In the genomic region with DNA sequence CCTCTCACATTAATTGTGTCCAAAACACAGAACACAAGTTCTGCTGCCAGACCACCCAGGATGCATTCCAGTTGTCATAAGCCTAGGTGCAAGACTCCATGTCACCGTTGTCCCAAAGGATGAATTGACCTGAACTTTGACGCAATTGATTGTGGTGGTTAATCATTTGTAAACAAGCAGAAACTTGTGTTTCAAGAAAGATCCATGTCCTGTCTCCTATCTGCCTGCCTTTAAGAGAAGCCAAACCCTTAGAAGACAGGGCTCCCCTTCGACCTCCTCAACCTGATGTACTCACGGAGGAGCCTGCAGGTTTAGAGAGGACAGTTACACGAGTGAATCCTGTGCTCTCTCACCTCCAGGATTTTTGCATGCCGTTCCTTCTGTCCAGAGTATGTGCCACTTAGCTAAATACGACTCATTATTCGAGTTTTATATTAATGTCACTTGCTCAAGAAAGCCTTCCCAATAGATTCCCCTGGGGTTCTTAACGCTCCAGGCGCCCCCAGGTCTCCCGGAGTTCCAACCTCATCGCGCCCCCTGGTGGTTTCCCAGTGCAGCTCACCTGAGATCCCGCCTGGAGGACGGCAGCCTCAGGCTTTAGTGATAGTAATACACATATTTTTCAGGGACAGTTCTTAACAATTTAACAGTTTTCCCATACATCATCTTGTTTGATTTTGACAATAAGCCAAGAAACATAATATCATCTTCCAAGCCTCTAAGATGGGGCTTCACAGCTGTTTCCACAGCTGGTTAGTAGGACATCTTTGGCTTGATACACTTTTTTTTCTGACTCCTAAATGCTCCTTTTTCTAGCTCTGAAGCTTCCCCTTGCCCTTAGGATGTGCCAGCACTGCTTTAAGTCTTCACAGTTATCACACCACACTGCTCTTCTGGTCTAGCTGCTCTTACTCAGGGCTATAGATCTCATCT, we compare ENCODE assay signal across 2 cellular contexts.
A peak's percentile ranks its signal among the peaks of the same experiment; 100 is the strongest.
TF ChIP-seq lines count a peak whose summit lies in the region.

No MANE protein-coding gene starts in this region.

TF ChIP-seq in GM23338, 12 proteins besides CTCF, POLR2A, EP300 and RAD21 (continued from another document):
- TF ChIP-seq, protein P1, sequence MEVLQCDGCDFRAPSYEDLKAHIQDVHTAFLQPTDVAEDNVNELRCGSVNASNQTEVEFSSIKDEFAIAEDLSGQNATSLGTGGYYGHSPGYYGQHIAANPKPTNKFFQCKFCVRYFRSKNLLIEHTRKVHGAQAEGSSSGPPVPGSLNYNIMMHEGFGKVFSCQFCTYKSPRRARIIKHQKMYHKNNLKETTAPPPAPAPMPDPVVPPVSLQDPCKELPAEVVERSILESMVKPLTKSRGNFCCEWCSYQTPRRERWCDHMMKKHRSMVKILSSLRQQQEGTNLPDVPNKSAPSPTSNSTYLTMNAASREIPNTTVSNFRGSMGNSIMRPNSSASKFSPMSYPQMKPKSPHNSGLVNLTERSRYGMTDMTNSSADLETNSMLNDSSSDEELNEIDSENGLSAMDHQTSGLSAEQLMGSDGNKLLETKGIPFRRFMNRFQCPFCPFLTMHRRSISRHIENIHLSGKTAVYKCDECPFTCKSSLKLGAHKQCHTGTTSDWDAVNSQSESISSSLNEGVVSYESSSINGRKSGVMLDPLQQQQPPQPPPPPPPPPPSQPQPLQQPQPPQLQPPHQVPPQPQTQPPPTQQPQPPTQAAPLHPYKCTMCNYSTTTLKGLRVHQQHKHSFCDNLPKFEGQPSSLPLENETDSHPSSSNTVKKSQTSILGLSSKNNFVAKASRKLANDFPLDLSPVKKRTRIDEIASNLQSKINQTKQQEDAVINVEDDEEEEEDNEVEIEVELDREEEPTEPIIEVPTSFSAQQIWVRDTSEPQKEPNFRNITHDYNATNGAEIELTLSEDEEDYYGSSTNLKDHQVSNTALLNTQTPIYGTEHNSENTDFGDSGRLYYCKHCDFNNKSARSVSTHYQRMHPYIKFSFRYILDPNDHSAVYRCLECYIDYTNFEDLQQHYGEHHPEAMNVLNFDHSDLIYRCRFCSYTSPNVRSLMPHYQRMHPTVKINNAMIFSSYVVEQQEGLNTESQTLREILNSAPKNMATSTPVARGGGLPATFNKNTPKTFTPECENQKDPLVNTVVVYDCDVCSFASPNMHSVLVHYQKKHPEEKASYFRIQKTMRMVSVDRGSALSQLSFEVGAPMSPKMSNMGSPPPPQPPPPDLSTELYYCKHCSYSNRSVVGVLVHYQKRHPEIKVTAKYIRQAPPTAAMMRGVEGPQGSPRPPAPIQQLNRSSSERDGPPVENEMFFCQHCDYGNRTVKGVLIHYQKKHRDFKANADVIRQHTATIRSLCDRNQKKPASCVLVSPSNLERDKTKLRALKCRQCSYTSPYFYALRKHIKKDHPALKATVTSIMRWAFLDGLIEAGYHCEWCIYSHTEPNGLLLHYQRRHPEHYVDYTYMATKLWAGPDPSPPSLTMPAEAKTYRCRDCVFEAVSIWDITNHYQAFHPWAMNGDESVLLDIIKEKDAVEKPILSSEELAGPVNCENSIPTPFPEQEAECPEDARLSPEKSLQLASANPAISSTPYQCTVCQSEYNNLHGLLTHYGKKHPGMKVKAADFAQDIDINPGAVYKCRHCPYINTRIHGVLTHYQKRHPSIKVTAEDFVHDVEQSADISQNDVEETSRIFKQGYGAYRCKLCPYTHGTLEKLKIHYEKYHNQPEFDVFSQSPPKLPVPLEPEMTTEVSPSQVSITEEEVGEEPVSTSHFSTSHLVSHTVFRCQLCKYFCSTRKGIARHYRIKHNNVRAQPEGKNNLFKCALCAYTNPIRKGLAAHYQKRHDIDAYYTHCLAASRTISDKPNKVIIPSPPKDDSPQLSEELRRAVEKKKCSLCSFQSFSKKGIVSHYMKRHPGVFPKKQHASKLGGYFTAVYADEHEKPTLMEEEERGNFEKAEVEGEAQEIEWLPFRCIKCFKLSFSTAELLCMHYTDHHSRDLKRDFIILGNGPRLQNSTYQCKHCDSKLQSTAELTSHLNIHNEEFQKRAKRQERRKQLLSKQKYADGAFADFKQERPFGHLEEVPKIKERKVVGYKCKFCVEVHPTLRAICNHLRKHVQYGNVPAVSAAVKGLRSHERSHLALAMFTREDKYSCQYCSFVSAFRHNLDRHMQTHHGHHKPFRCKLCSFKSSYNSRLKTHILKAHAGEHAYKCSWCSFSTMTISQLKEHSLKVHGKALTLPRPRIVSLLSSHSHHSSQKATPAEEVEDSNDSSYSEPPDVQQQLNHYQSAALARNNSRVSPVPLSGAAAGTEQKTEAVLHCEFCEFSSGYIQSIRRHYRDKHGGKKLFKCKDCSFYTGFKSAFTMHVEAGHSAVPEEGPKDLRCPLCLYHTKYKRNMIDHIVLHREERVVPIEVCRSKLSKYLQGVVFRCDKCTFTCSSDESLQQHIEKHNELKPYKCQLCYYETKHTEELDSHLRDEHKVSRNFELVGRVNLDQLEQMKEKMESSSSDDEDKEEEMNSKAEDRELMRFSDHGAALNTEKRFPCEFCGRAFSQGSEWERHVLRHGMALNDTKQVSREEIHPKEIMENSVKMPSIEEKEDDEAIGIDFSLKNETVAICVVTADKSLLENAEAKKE (CRISPR knock-in tag; IDR thresholded peaks at IDR 0.05): no peak
TF ChIP-seq in GM23338: peak in this region for 0.

TF ChIP-seq in HepG2, 621 proteins besides CTCF, POLR2A, EP300 and RAD21 (continued from another document and continues in another):
- TF ChIP-seq, protein P2, sequence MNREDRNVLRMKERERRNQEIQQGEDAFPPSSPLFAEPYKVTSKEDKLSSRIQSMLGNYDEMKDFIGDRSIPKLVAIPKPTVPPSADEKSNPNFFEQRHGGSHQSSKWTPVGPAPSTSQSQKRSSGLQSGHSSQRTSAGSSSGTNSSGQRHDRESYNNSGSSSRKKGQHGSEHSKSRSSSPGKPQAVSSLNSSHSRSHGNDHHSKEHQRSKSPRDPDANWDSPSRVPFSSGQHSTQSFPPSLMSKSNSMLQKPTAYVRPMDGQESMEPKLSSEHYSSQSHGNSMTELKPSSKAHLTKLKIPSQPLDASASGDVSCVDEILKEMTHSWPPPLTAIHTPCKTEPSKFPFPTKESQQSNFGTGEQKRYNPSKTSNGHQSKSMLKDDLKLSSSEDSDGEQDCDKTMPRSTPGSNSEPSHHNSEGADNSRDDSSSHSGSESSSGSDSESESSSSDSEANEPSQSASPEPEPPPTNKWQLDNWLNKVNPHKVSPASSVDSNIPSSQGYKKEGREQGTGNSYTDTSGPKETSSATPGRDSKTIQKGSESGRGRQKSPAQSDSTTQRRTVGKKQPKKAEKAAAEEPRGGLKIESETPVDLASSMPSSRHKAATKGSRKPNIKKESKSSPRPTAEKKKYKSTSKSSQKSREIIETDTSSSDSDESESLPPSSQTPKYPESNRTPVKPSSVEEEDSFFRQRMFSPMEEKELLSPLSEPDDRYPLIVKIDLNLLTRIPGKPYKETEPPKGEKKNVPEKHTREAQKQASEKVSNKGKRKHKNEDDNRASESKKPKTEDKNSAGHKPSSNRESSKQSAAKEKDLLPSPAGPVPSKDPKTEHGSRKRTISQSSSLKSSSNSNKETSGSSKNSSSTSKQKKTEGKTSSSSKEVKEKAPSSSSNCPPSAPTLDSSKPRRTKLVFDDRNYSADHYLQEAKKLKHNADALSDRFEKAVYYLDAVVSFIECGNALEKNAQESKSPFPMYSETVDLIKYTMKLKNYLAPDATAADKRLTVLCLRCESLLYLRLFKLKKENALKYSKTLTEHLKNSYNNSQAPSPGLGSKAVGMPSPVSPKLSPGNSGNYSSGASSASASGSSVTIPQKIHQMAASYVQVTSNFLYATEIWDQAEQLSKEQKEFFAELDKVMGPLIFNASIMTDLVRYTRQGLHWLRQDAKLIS (CRISPR knock-in tag; IDR thresholded peaks at IDR 0.05): no peak
- no peak for TF ChIP-seq GABPB1 (CRISPR knock-in tag; IDR thresholded peaks at IDR 0.05)
- TF ChIP-seq, protein P3, sequence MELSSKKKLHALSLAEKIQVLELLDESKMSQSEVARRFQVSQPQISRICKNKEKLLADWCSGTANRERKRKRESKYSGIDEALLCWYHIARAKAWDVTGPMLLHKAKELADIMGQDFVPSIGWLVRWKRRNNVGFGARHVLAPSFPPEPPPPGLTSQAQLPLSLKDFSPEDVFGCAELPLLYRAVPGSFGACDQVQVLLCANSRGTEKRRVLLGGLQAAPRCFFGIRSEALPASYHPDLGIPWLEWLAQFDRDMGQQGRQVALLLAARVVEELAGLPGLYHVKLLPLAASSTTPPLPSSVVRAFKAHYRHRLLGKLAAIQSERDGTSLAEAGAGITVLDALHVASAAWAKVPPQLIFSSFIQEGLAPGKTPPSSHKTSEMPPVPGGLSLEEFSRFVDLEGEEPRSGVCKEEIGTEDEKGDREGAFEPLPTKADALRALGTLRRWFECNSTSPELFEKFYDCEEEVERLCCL (CRISPR knock-in tag; IDR thresholded peaks at IDR 0.05; ENCODE audit: borderline replicate concordance): no peak
- 0 out of 2 replicates have a peak, but pooled peaks have one; percentile 39 for TF ChIP-seq FOXC1 (CRISPR knock-in tag; IDR thresholded peaks at IDR 0.05; ENCODE audit: borderline replicate concordance)
- TF ChIP-seq ELF3 (CRISPR knock-in tag; IDR thresholded peaks at IDR 0.05): no peak
- no peak for TF ChIP-seq ZC3H4 (CRISPR knock-in tag; IDR thresholded peaks at IDR 0.05; ENCODE audit: borderline replicate concordance)
- no peak for TF ChIP-seq SP5 (CRISPR knock-in tag; IDR thresholded peaks at IDR 0.05; ENCODE audit: borderline replicate concordance, low read depth)
- no peak for TF ChIP-seq FOXJ3 (CRISPR knock-in tag; IDR thresholded peaks at IDR 0.05; ENCODE audit: borderline replicate concordance)
- TF ChIP-seq ZNF75D (CRISPR knock-in tag; IDR thresholded peaks at IDR 0.05; ENCODE audit: borderline replicate concordance): no peak
- 0 out of 2 replicates have a peak, but pooled peaks have one; percentile 14 for TF ChIP-seq NAIF1 (CRISPR knock-in tag; IDR thresholded peaks at IDR 0.05; ENCODE audit: borderline replicate concordance)
- TF ChIP-seq, protein P4, sequence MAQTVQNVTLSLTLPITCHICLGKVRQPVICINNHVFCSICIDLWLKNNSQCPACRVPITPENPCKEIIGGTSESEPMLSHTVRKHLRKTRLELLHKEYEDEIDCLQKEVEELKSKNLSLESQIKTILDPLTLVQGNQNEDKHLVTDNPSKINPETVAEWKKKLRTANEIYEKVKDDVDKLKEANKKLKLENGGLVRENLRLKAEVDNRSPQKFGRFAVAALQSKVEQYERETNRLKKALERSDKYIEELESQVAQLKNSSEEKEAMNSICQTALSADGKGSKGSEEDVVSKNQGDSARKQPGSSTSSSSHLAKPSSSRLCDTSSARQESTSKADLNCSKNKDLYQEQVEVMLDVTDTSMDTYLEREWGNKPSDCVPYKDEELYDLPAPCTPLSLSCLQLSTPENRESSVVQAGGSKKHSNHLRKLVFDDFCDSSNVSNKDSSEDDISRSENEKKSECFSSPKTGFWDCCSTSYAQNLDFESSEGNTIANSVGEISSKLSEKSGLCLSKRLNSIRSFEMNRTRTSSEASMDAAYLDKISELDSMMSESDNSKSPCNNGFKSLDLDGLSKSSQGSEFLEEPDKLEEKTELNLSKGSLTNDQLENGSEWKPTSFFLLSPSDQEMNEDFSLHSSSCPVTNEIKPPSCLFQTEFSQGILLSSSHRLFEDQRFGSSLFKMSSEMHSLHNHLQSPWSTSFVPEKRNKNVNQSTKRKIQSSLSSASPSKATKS (CRISPR knock-in tag; IDR thresholded peaks at IDR 0.05): no peak
- no peak for TF ChIP-seq RAD51 (IDR thresholded peaks at IDR 0.05; ENCODE audit: borderline replicate concordance)
- TF ChIP-seq CHD4 (IDR thresholded peaks at IDR 0.05; ENCODE audit: borderline replicate concordance, low read length): peak; percentile 41; the same call in 1 of the 2 replicates
- TF ChIP-seq ZNF224 (CRISPR knock-in tag; IDR thresholded peaks at IDR 0.05): 0 out of 2 replicates have a peak, but pooled peaks have one; percentile 44
- TF ChIP-seq, protein P5, sequence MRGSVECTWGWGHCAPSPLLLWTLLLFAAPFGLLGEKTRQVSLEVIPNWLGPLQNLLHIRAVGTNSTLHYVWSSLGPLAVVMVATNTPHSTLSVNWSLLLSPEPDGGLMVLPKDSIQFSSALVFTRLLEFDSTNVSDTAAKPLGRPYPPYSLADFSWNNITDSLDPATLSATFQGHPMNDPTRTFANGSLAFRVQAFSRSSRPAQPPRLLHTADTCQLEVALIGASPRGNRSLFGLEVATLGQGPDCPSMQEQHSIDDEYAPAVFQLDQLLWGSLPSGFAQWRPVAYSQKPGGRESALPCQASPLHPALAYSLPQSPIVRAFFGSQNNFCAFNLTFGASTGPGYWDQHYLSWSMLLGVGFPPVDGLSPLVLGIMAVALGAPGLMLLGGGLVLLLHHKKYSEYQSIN (CRISPR knock-in tag; IDR thresholded peaks at IDR 0.05; ENCODE audit: borderline replicate concordance): no peak
- TF ChIP-seq, protein P6, sequence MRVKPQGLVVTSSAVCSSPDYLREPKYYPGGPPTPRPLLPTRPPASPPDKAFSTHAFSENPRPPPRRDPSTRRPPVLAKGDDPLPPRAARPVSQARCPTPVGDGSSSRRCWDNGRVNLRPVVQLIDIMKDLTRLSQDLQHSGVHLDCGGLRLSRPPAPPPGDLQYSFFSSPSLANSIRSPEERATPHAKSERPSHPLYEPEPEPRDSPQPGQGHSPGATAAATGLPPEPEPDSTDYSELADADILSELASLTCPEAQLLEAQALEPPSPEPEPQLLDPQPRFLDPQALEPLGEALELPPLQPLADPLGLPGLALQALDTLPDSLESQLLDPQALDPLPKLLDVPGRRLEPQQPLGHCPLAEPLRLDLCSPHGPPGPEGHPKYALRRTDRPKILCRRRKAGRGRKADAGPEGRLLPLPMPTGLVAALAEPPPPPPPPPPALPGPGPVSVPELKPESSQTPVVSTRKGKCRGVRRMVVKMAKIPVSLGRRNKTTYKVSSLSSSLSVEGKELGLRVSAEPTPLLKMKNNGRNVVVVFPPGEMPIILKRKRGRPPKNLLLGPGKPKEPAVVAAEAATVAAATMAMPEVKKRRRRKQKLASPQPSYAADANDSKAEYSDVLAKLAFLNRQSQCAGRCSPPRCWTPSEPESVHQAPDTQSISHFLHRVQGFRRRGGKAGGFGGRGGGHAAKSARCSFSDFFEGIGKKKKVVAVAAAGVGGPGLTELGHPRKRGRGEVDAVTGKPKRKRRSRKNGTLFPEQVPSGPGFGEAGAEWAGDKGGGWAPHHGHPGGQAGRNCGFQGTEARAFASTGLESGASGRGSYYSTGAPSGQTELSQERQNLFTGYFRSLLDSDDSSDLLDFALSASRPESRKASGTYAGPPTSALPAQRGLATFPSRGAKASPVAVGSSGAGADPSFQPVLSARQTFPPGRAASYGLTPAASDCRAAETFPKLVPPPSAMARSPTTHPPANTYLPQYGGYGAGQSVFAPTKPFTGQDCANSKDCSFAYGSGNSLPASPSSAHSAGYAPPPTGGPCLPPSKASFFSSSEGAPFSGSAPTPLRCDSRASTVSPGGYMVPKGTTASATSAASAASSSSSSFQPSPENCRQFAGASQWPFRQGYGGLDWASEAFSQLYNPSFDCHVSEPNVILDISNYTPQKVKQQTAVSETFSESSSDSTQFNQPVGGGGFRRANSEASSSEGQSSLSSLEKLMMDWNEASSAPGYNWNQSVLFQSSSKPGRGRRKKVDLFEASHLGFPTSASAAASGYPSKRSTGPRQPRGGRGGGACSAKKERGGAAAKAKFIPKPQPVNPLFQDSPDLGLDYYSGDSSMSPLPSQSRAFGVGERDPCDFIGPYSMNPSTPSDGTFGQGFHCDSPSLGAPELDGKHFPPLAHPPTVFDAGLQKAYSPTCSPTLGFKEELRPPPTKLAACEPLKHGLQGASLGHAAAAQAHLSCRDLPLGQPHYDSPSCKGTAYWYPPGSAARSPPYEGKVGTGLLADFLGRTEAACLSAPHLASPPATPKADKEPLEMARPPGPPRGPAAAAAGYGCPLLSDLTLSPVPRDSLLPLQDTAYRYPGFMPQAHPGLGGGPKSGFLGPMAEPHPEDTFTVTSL (CRISPR knock-in tag; IDR thresholded peaks at IDR 0.05; ENCODE audit: borderline replicate concordance): peak; percentile 47; the same call in 1 of the 2 replicates
- no peak for TF ChIP-seq ZSCAN25 (CRISPR knock-in tag; IDR thresholded peaks at IDR 0.05)
- no peak for TF ChIP-seq GABPA (IDR thresholded peaks at IDR 0.05; ENCODE audit: low read depth, low read length)
- TF ChIP-seq GABPA (CRISPR knock-in tag; IDR thresholded peaks at IDR 0.05; ENCODE audit: low read depth): no peak
- TF ChIP-seq ZNF33A (CRISPR knock-in tag; IDR thresholded peaks at IDR 0.05; ENCODE audit: borderline replicate concordance): no peak
- no peak for TF ChIP-seq AKAP8 (CRISPR knock-in tag; IDR thresholded peaks at IDR 0.05)
